In genomic region chr14:98069712-98070133, GRCh38 we compare ENCODE assay signal across 11 cellular contexts.
DNase-seq lines count a peak whose midpoint lies in the region; ATAC-seq and TF ChIP-seq lines count a peak whose summit lies in the region.
"Had no signal": no experiment of that assay in that cellular context is flagged by ENCODE, and none has a peak within 500 bp of the region (broad histone marks: within the 10 kb centered on the region; RNA-seq: fewer than 3 reads in every experiment).

No MANE protein-coding gene starts in this region.

- no peak overlapping the region for H2BK120ac ChIP-seq in trophoblast cell (ENCODE audit: insufficient read depth, low read length, poor library complexity)

- no peak overlapping the region for H4K12ac ChIP-seq in trophoblast cell (ENCODE audit: low read depth, low read length)

- H3K23ac ChIP-seq in trophoblast cell (ENCODE audit: low read length): no peak overlapping the region

- DNase-seq in ELF-1 (ENCODE audit: low read depth, low spot score) (peak; percentile 64), NT2/D1 (ENCODE audit: low read depth, low spot score) (peak; percentile 33), hepatocyte (ENCODE audit: low spot score) (peak; percentile 37), trophoblast cell (peak; percentile 38 to 70), SW 1271 (lab: John Stamatoyannopoulos, UW) (no peak)
- no peak for DNase-seq in activated CD4-positive, alpha-beta T cell treated with anti-CD3 and anti-CD28 coated beads for 1 hour
- DNase-seq: adrenal gland; effector memory CD8-positive, alpha-beta T cell; RPMI8226 had no signal

- H3K9me3 ChIP-seq in NT2/D1 (ENCODE audit: insufficient read depth, low read length) (no peaks in the 10 kb centered on the region), hepatocyte (ENCODE audit: low read depth) (no peaks in the 10 kb centered on the region), trophoblast cell (ENCODE audit: insufficient read depth, low read depth, low read length) (peaks cover 2% of the 10 kb centered on the region)
- H3K9me3 ChIP-seq: adrenal gland had no signal

- H3K14ac ChIP-seq in trophoblast cell (ENCODE audit: low read length): peak overlapping the region; percentile 49

- peak overlapping the region; percentile 88 for H2BK12ac ChIP-seq in trophoblast cell (ENCODE audit: low read length)

- H3K79me1 ChIP-seq in trophoblast cell (ENCODE audit: low read length): peaks cover 3% of the 10 kb centered on the region

- peak overlapping the region; percentile 17 for H3K9ac ChIP-seq in NT2/D1 (ENCODE audit: insufficient read length, low read depth)
- H3K9ac ChIP-seq in trophoblast cell (ENCODE audit: low read length): peak overlapping the region; percentile 24

- H3K27me3 ChIP-seq in NT2/D1 (ENCODE audit: insufficient read depth, insufficient read length) (no peaks in the 10 kb centered on the region), hepatocyte (no peaks in the 10 kb centered on the region), trophoblast cell (ENCODE audit: insufficient read depth, low read length) (no peaks in the 10 kb centered on the region)
- H3K27me3 ChIP-seq: adrenal gland had no signal

- no peaks in the 10 kb centered on the region for H4K20me1 ChIP-seq in hepatocyte (ENCODE audit: insufficient read depth, poor library complexity, severe bottlenecking)

- no peak overlapping the region for H2AFZ ChIP-seq in hepatocyte
- H2AFZ ChIP-seq in trophoblast cell (ENCODE audit: insufficient read depth, low read length, poor library complexity): no peak overlapping the region

- H3K4me3 ChIP-seq in NT2/D1 (ENCODE audit: insufficient read length, low read depth) (no peak overlapping the region), hepatocyte (no peak overlapping the region), trophoblast cell (ENCODE audit: low read depth, low read length) (no peak overlapping the region)
- H3K4me3 ChIP-seq: adrenal gland had no signal

- ATAC-seq in GM18868 (IDR thresholded peaks at IDR 0.05; ENCODE audit: unreplicated experiment) (no peak), GM18498 (IDR thresholded peaks at IDR 0.05; ENCODE audit: unreplicated experiment) (no peak)
- ATAC-seq: effector memory CD8-positive, alpha-beta T cell had no signal

- H2BK5ac ChIP-seq in trophoblast cell (ENCODE audit: low read depth, low read length, poor library complexity): peak overlapping the region; percentile 54

- peak overlapping the region; percentile 52 for H4K8ac ChIP-seq in trophoblast cell (ENCODE audit: low read depth, low read length)

- H3K4me1 ChIP-seq in NT2/D1 (ENCODE audit: insufficient read depth, insufficient read length) (peaks cover 3% of the 10 kb centered on the region), hepatocyte (ENCODE audit: insufficient read depth) (peaks cover 11% of the 10 kb centered on the region), trophoblast cell (ENCODE audit: control insufficient read depth in 1 of 2, insufficient read depth in 2 of 2, low read length in 2 of 2) (peaks cover 6 to 12% of the 10 kb centered on the region in 2 experiments)
- H3K4me1 ChIP-seq: adrenal gland had no signal

- H3K18ac ChIP-seq in trophoblast cell (ENCODE audit: low read length): peak overlapping the region; percentile 57

- no peaks in the 10 kb centered on the region for H3K79me2 ChIP-seq in hepatocyte
- peaks cover 2% of the 10 kb centered on the region for H3K79me2 ChIP-seq in trophoblast cell (ENCODE audit: control insufficient read depth, insufficient read depth, low read length, poor library complexity)

- H3K4ac ChIP-seq in trophoblast cell (ENCODE audit: low read depth, low read length): no peak overlapping the region

- H3K36me3 ChIP-seq in NT2/D1 (ENCODE audit: insufficient read depth, insufficient read length, low read length) (no peaks in the 10 kb centered on the region), hepatocyte (replicated peaks; ENCODE audit: insufficient read depth, low read depth) (no peaks in the 10 kb centered on the region), trophoblast cell (ENCODE audit: control insufficient read depth in 1 of 2, insufficient read depth in 2 of 2, low read length in 2 of 2) (no peaks in the 10 kb centered on the region)
- H3K36me3 ChIP-seq: adrenal gland had no signal

- H3K4me2 ChIP-seq in hepatocyte (no peak overlapping the region), trophoblast cell (ENCODE audit: low read length) (peak overlapping the region; percentile 54)

- H3K27ac ChIP-seq in hepatocyte (peak overlapping the region; percentile 26), trophoblast cell (ENCODE audit: low read depth, low read length) (peak overlapping the region; percentile 88)
- H3K27ac ChIP-seq: adrenal gland had no signal

- no peak for TF ChIP-seq CTCF in hepatocyte (IDR thresholded peaks at IDR 0.05; ENCODE audit: poor library complexity)

- peak overlapping the region; percentile 72 for H4K91ac ChIP-seq in trophoblast cell (ENCODE audit: low read depth, low read length)

- H2AK5ac ChIP-seq in trophoblast cell (ENCODE audit: low read length): peak overlapping the region; percentile 87

- WGBS in hepatocyte (ENCODE audit: low lambda C conversion rate, missing lambda C conversion rate): 48% methylated on average over 2 of the region's 2 CpGs
- no CpG with 5 or more reads among the region's 2 CpGs for WGBS in trophoblast cell (ENCODE audit: extremely low coverage, insufficient coverage, insufficient read length)

- no peaks in the 10 kb centered on the region for H3K9me2 ChIP-seq in hepatocyte (replicated peaks; ENCODE audit: insufficient read depth)

Comparison
In these comparisons a context has a peak if more than half of its experiments do, and no peak if none do; other contexts are left out.
1. DNase-seq: peak in ELF-1 (single experiment), NT2/D1 (single experiment), hepatocyte (single experiment) and trophoblast cell (2 of 2); none in activated CD4-positive, alpha-beta T cell treated with anti-CD3 and anti-CD28 coated beads for 1 hour (single experiment) and SW 1271 (0 of 2).